In genomic region chr5:151427258-151427657, GRCh38 we compare ENCODE assay signal across 10 cellular contexts. TPM values are rescaled to one million over a fixed set of nuclear protein-coding genes. Genes with fewer than 3 reads are reported as not detected.
A peak's percentile ranks its signal among the peaks of the same experiment; 100 is the strongest.
DNase-seq lines count a peak whose midpoint lies in the region; ATAC-seq, FAIRE-seq and TF ChIP-seq lines count a peak whose summit lies in the region.
"Had no signal": no experiment of that assay in that cellular context is flagged by ENCODE, and none has a peak within 500 bp of the region (broad histone marks: within the 10 kb centered on the region; RNA-seq: fewer than 3 reads in every experiment).

No MANE protein-coding gene starts in this region.

- no peak for TF ChIP-seq POLR2A in thyroid gland (IDR thresholded peaks at IDR 0.05)

- H3K4me1 ChIP-seq in thyroid gland, result no peaks in the 10 kb centered on the region

- H3K27ac ChIP-seq in thyroid gland, result no peak overlapping the region

- no peaks in the 10 kb centered on the region for H3K36me3 ChIP-seq in thyroid gland

- WGBS in thyroid gland, 2 donors, result 68 to 76% methylated on average over 2 of the region's 2 CpGs

- peak; percentile 63 for TF ChIP-seq CTCF in GM12872 (IDR thresholded peaks at IDR 0.05; ENCODE audit: insufficient read depth, low read depth, low read length)
- TF ChIP-seq CTCF in thyroid gland (IDR thresholded peaks at IDR 0.05), result no peak

- DNase-seq in GM19239 (ENCODE audit: insufficient read length, low spot score), result peak; percentile 73
- peak; percentile 27 for DNase-seq in NCI-H524 treated with DMSO at 0.1 percent for 48 hours (lab: John Stamatoyannopoulos, UW)
- DNase-seq in inferior parietal cortex (ENCODE audit: extremely low spot score), result no peak
- DNase-seq in thyroid gland, result no peak
- DNase-seq in NCI-H510A treated with DMSO at 0.1 percent for 48 hours (lab: John Stamatoyannopoulos, UW), result no peak
- DNase-seq in COLO829 (ENCODE audit: low spot score), result no peak
- DNase-seq: IMR-90 had no signal

- H3K27me3 ChIP-seq in thyroid gland, result no peaks in the 10 kb centered on the region

- no peak overlapping the region for H3K4me3 ChIP-seq in thyroid gland (replicated peaks in 1 of 3)

- intact Hi-C loops in thyroid gland (cut with DNase I), result no loop called here

- H3K9me3 ChIP-seq in thyroid gland, result no peaks in the 10 kb centered on the region

- FAIRE-seq in GM19239 (lab: Jason Lieb, UNC), result peak; percentile 93
- FAIRE-seq: D721Med had no signal

- ATAC-seq in HG02884 (IDR thresholded peaks at IDR 0.05; ENCODE audit: unreplicated experiment), result peak; percentile 98

RNA-seq across cellular contexts. Expression of gene SLC36A1, which starts 20.1 kb away (rescaled TPM):
- 1 to 10 TPM; 4.5 to 7.5 (median 5.9) TPM for total RNA-seq in thyroid gland

Comparison
In these comparisons a context has a peak if more than half of its experiments do, and no peak if none do; other contexts are left out.
1. DNase-seq: peak in GM19239 (single experiment) and NCI-H524 treated with DMSO at 0.1 percent for 48 hours (single experiment); none in inferior parietal cortex (single experiment), thyroid gland (0 of 2), NCI-H510A treated with DMSO at 0.1 percent for 48 hours (single experiment) and COLO829 (single experiment).